Comparison of ENCODE assay signal across 21 cellular contexts in the genomic region with DNA sequence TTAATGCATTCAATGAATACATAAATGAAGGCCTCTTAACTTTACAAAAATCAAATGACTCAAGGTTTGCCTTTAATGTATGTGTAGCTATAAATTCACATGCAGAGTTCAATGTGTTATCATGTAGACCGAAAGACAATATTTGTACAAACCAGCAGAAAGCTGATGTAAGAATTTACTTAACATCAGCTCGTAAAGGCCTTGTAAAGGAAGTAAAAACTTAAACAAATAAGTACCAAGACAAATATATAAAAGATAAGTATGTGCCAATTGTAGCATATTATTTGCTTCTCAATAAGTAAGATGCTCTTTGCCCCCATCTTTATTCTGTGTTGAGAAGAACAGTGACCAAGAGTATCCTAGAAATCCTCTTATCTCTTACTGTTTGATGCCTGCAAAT.
"Had no signal": no experiment of that assay in that cellular context is flagged by ENCODE, and none has a peak within 500 bp of the region (broad histone marks: within the 10 kb centered on the region; RNA-seq: fewer than 3 reads in every experiment).

No MANE protein-coding gene starts in this region.

- H3K9me3 Mint-ChIP-seq: activated CD4-positive, alpha-beta memory T cell treated with anti-CD3 and anti-CD28 coated beads, Interleukin-2, amount 10 ng/mL, durations not matched to agents 7 days and 5 days; activated naive CD4-positive, alpha-beta T cell treated with anti-CD3 and anti-CD28 coated beads for 36 hours; activated T-helper 17 cell treated with anti-CD3 and anti-CD28 coated beads, Interleukin-2, amount 50 U/mL, for 72 hours; central memory CD8-positive, alpha-beta T cell had no signal

- DNase-seq: activated CD4-positive, alpha-beta memory T cell treated with anti-CD3 and anti-CD28 coated beads, Interleukin-2, amount 10 ng/mL, durations not matched to agents 7 days and 5 days; activated CD4-positive, alpha-beta T cell treated with anti-CD3 and anti-CD28 coated beads, Interleukin-2, amount 50 U/mL, for 1 hour; activated CD4-positive, CD25-positive, alpha-beta regulatory T cell; activated gamma-delta T cell; activated naive CD4-positive, alpha-beta T cell treated with anti-CD3 and anti-CD28 coated beads for 36 hours; activated T-cell treated with anti-CD3 and anti-CD28 coated beads for 4 hours; activated T-cell treated with anti-CD3 and anti-CD28 coated beads, Interleukin-2, amount 50 U/mL, for 48 hours; amygdala; NCI-H1048; NCI-H146; NCI-H187 treated with DMSO at 0.1 percent for 48 hours; NCI-H2081 treated with DMSO at 0.1 percent for 48 hours; NCI-H446; NCI-H524; SHP77 treated with DMSO at 0.1 percent for 48 hours; T-helper 17 cell; T-helper 9 cell had no signal

- H3K4me3 Mint-ChIP-seq: activated CD4-positive, alpha-beta memory T cell treated with anti-CD3 and anti-CD28 coated beads, Interleukin-2, amount 10 ng/mL, durations not matched to agents 7 days and 5 days; activated naive CD4-positive, alpha-beta T cell treated with anti-CD3 and anti-CD28 coated beads for 36 hours; activated naive CD8-positive, alpha-beta T cell; activated T-helper 17 cell treated with anti-CD3 and anti-CD28 coated beads, Interleukin-2, amount 50 U/mL, for 72 hours; brain; central memory CD8-positive, alpha-beta T cell; T-helper 17 cell had no signal

- H3K27ac Mint-ChIP-seq: activated CD4-positive, alpha-beta memory T cell treated with anti-CD3 and anti-CD28 coated beads, Interleukin-2, amount 10 ng/mL, durations not matched to agents 7 days and 5 days; activated naive CD4-positive, alpha-beta T cell treated with anti-CD3 and anti-CD28 coated beads for 36 hours; activated naive CD8-positive, alpha-beta T cell; activated T-helper 17 cell treated with anti-CD3 and anti-CD28 coated beads, Interleukin-2, amount 50 U/mL, for 72 hours; brain; T-helper 17 cell had no signal

- H3K27me3 Mint-ChIP-seq: activated naive CD8-positive, alpha-beta T cell; brain; central memory CD8-positive, alpha-beta T cell had no signal

- H3K4me1 Mint-ChIP-seq: brain; central memory CD8-positive, alpha-beta T cell; T-helper 17 cell had no signal

- H3K36me3 Mint-ChIP-seq: activated naive CD8-positive, alpha-beta T cell; brain had no signal

- ATAC-seq: activated T-helper 17 cell treated with anti-CD3 and anti-CD28 coated beads, Interleukin-2, amount 50 U/mL, for 72 hours; T-helper 17 cell had no signal
